In genomic region chr13:33590936-33591335, GRCh38 we compare ENCODE assay signal across 8 cellular contexts.
"Had no signal": no experiment of that assay in that cellular context is flagged by ENCODE, and none has a peak within 500 bp of the region (broad histone marks: within the 10 kb centered on the region; RNA-seq: fewer than 3 reads in every experiment).

No MANE protein-coding gene starts in this region.

- H3K27ac ChIP-seq: GM23248 had no signal

- H3K9me3 Mint-ChIP-seq: HFFc6 had no signal

- H2AFZ ChIP-seq: GM23248 had no signal

- H3K4me1 ChIP-seq: HAP-1 had no signal

- H3K4me3 ChIP-seq: GM23248, HAP-1, K562 had no signal

- ATAC-seq: HCT116, K562 had no signal

- H3K27ac Mint-ChIP-seq: HFFc6 had no signal

- DNase-seq: GM23248, GOT3, H7, HFFc6, IMR-90 had no signal

- H3K9me3 ChIP-seq: HAP-1 had no signal

- H3K9ac ChIP-seq: GM23248 had no signal

- H3K4me3 Mint-ChIP-seq: HFFc6 had no signal

- H3K36me3 ChIP-seq: HAP-1 had no signal
